8 cellular contexts compared by ENCODE assay signal in genomic region chrX:105191878-105192277, GRCh38. TPM values are rescaled to one million over a fixed set of nuclear protein-coding genes. Genes with fewer than 3 reads are reported as not detected.
DNase-seq lines count a peak whose midpoint lies in the region; ATAC-seq, FAIRE-seq and TF ChIP-seq lines count a peak whose summit lies in the region.

No MANE protein-coding gene starts in this region.

- ATAC-seq in GM18502 (IDR thresholded peaks at IDR 0.05; ENCODE audit: poor library complexity, unreplicated experiment) = no peak
- ATAC-seq in GM19324 (IDR thresholded peaks at IDR 0.05; ENCODE audit: low FRiP score, unreplicated experiment) = no peak

- DNase-seq in GM12892 (ENCODE audit: insufficient read length) (no peak), HPDE6-E6E7 (ENCODE audit: extremely low spot score) (peak; percentile 10), astrocyte of the hippocampus (ENCODE audit: low read depth, low spot score) (peak; percentile 16), mucosa of gallbladder (ENCODE audit: low spot score) (peak; percentile 12), hippocampal formation (lab: John Stamatoyannopoulos, UW) (no peak)
- no peak for DNase-seq in effector CD4-positive, alpha-beta T cell

- no peak for TF ChIP-seq POLR2A in GM12892 (IDR thresholded peaks at IDR 0.05; ENCODE audit: low read depth, low read length)

- peak; percentile 21 for FAIRE-seq in GM12892 (lab: Jason Lieb, UNC)

RNA-seq across cellular contexts. Expression of gene TEX13A, which starts 28.6 kb away (rescaled TPM):
- not detected for polyA plus RNA-seq in GM12892 (2012; ENCODE audit: missing spikeins)
- total RNA-seq in mucosa of gallbladder = not detected

Comparison
In these comparisons a context has a peak if more than half of its experiments do, and no peak if none do; other contexts are left out.
1. DNase-seq: peak in HPDE6-E6E7 (single experiment), astrocyte of the hippocampus (single experiment) and mucosa of gallbladder (single experiment); none in GM12892 (single experiment), hippocampal formation (0 of 2) and effector CD4-positive, alpha-beta T cell (single experiment).